27 cellular contexts compared by ENCODE assay signal in the genomic region with DNA sequence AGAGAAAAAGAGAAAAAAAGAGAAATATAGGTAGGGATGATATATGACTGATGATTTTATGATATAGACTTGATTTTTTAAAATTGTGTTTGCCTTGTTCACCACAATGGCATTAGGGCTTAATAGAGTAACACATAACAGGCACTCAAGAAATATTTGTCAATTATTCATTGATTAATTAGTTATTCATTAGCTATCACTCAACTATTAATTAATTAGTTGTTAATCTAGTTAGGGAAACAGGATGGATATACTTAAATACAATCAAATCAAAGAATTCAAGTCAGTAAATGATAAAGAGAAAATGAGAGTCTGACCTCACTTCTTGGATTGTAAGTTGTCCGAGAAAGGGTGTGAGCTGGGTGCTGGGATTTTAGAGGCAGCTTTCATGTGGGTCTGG.
"Had no signal": no experiment of that assay in that cellular context is flagged by ENCODE, and none has a peak within 500 bp of the region (broad histone marks: within the 10 kb centered on the region; RNA-seq: fewer than 3 reads in every experiment).

No MANE protein-coding gene starts in this region.

- H3K27me3 ChIP-seq: colonic mucosa, esophagus squamous epithelium, heart right ventricle, right atrium auricular region, stomach, tibial nerve, vagina had no signal

- DNase-seq: central memory CD4-positive, alpha-beta T cell; colonic mucosa; dermis blood vessel endothelial cell; effector memory CD8-positive, alpha-beta T cell; erythroblast; esophagus squamous epithelium; foreskin melanocyte; glutamatergic neuron; heart right ventricle; hypothalamus; immature natural killer cell; lower lobe of right lung; mucosa of descending colon; naive thymus-derived CD4-positive, alpha-beta T cell; nephron progenitor cell; stimulated activated CD4-positive, alpha-beta T cell treated with anti-CD3 and anti-CD28 coated beads, Interleukin-2, amount 100 ng/mL, for 24 hours; stimulated activated CD4-positive, alpha-beta T cell treated with anti-CD3 and anti-CD28 coated beads, Interleukin-4, amount 100 ng/mL, for 24 hours; stimulated activated naive CD4-positive, alpha-beta T cell treated with Interleukin-2 at 50 U/mL for 16 hours; stomach had no signal

- H3K36me3 ChIP-seq: colonic mucosa, esophagus squamous epithelium, heart right ventricle, lower lobe of right lung, right atrium auricular region, stomach, tibial nerve, vagina had no signal

- H3K4me3 ChIP-seq: colonic mucosa, esophagus squamous epithelium, heart right ventricle, lower lobe of right lung, mucosa of descending colon, right atrium auricular region, smooth muscle cell, stomach, tibial nerve, vagina had no signal

- H3K27ac Mint-ChIP-seq: effector memory CD8-positive, alpha-beta T cell; immature natural killer cell; nephron progenitor cell; stimulated activated effector memory CD8-positive, alpha-beta T cell treated with anti-CD3 and anti-CD28 coated beads, Interleukin-12 subunit alpha, Interleukin-12 subunit beta, amount 100 ng/mL, for 72 hours had no signal

- H3K36me3 Mint-ChIP-seq: immature natural killer cell had no signal

- H3K4me1 ChIP-seq: colonic mucosa, lower lobe of right lung, parathyroid adenoma, vagina had no signal

- ATAC-seq: effector memory CD8-positive, alpha-beta T cell; lower lobe of right lung; mucosa of descending colon; naive thymus-derived CD4-positive, alpha-beta T cell; sciatic nerve; stimulated activated effector memory CD8-positive, alpha-beta T cell treated with anti-CD3 and anti-CD28 coated beads, Interleukin-12 subunit alpha, Interleukin-12 subunit beta, amount 100 ng/mL, for 72 hours had no signal

- H3K4me3 Mint-ChIP-seq: effector memory CD8-positive, alpha-beta T cell; immature natural killer cell; naive thymus-derived CD4-positive, alpha-beta T cell; nephron progenitor cell; stimulated activated effector memory CD8-positive, alpha-beta T cell treated with anti-CD3 and anti-CD28 coated beads, Interleukin-12 subunit alpha, Interleukin-12 subunit beta, amount 100 ng/mL, for 72 hours had no signal

- H3K9me3 Mint-ChIP-seq: effector memory CD8-positive, alpha-beta T cell; immature natural killer cell; naive thymus-derived CD4-positive, alpha-beta T cell; stimulated activated effector memory CD8-positive, alpha-beta T cell treated with anti-CD3 and anti-CD28 coated beads, Interleukin-12 subunit alpha, Interleukin-12 subunit beta, amount 100 ng/mL, for 72 hours had no signal

- H3K4me1 Mint-ChIP-seq: immature natural killer cell; stimulated activated effector memory CD8-positive, alpha-beta T cell treated with anti-CD3 and anti-CD28 coated beads, Interleukin-12 subunit alpha, Interleukin-12 subunit beta, amount 100 ng/mL, for 72 hours had no signal

- H3K9me3 ChIP-seq: colonic mucosa, esophagus squamous epithelium, heart right ventricle, lower lobe of right lung, mucosa of descending colon, right atrium auricular region, stomach, tibial nerve, vagina had no signal

- H3K27me3 Mint-ChIP-seq: progenitor cell of endocrine pancreas had no signal

- H3K27ac ChIP-seq: colonic mucosa, esophagus squamous epithelium, lower lobe of right lung, parathyroid adenoma, stomach, vagina had no signal
